ENCODE assay signal across 18 cellular contexts in the genomic region with DNA sequence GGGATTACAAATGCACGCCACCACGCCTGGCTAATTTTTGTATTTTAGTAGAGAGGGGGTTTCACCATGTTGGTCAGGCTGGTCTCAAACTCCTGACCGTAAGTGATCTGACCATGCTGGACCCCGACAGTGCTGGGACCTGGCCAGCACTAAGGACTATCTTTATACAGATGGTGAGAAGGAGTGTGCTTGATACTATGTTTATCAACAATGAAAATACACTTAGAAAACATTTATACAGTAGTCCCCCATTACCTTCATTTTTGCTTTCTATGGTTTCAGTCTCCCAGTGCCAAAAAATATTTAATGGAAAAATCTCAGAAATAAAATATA.
DNase-seq lines count a peak whose midpoint lies in the region; ATAC-seq, FAIRE-seq and TF ChIP-seq lines count a peak whose summit lies in the region.
"Had no signal": no experiment of that assay in that cellular context is flagged by ENCODE, and none has a peak within 500 bp of the region (broad histone marks: within the 10 kb centered on the region; RNA-seq: fewer than 3 reads in every experiment).

No MANE protein-coding gene starts in this region.

- DNase-seq in OCI-LY7 (ENCODE audit: low spot score) (no peak), left lobe of liver (ENCODE audit: low spot score) (no peak), hippocampal formation (lab: John Stamatoyannopoulos, UW) (no peak), small intestine (no peak), amygdala (lab: John Stamatoyannopoulos, UW) (no peak)
- DNase-seq: BE2C; CD4-positive, alpha-beta T cell; CD8-positive, alpha-beta memory T cell; DMS 273 treated with DMSO at 0.1 percent for 48 hours; DMS79; GF-D8; H9 had no signal

- POLR2A ChIA-PET in OCI-LY7 (lab: Charles Lee) = no interaction called here

- H3K27ac ChIP-seq in DOHH2 (ENCODE audit: low read depth, low read length) = peak overlapping the region; percentile 100
- peak overlapping the region; percentile 48 for H3K27ac ChIP-seq in OCI-LY7 (ENCODE audit: low read depth, low read length, poor library complexity, severe bottlenecking)
- no peak overlapping the region for H3K27ac ChIP-seq in small intestine (ENCODE audit: low read depth in 1 of 2, low read length in 1 of 2)
- H3K27ac ChIP-seq: BLaER1 treated with 17β-estradiol and CSF1 and Interleukin-3, amounts not matched to agents 10 nM and 100 nM had no signal

- peak; percentile 44 for ATAC-seq in left lobe of liver
- ATAC-seq: GM23338, HCT116 had no signal

- no peaks in the 10 kb centered on the region for H3K9me3 ChIP-seq in DOHH2 (ENCODE audit: control insufficient read depth, insufficient read depth, low read length)
- no peaks in the 10 kb centered on the region for H3K9me3 ChIP-seq in OCI-LY7 (ENCODE audit: low read length)
- H3K9me3 ChIP-seq in small intestine (ENCODE audit: control insufficient read depth, low read depth) = no peaks in the 10 kb centered on the region
- H3K9me3 ChIP-seq: BE2C; BLaER1 treated with 17β-estradiol and CSF1 and Interleukin-3, amounts not matched to agents 10 nM and 100 nM had no signal

- FAIRE-seq in small intestine (lab: Jason Lieb, UNC) = no peak
- FAIRE-seq: D721Med, GM12891 had no signal

- H3K4me3 ChIP-seq in DOHH2 (ENCODE audit: low read length) = peak overlapping the region; percentile 50
- no peak overlapping the region for H3K4me3 ChIP-seq in OCI-LY7 (ENCODE audit: low read depth, low read length, poor library complexity, severe bottlenecking)
- no peak overlapping the region for H3K4me3 ChIP-seq in small intestine (ENCODE audit: low read depth in 1 of 2, low read length in 2 of 2)
- H3K4me3 ChIP-seq: BLaER1 treated with 17β-estradiol and CSF1 and Interleukin-3, amounts not matched to agents 10 nM and 100 nM; GM23338 had no signal

- intact Hi-C loops in OCI-LY7 (cut with micrococcal nuclease; ENCODE audit: unreplicated experiment) = loop anchor here (10.0 kb wide), 1 partner anchor 106 kb away; no protein-coding TSS in a partner anchor

- H3F3A ChIP-seq in DOHH2 (ENCODE audit: control insufficient read depth, insufficient read depth) = peaks cover 33% of the 10 kb centered on the region

- H3K79me2 ChIP-seq in DOHH2 (ENCODE audit: control insufficient read depth, low read length) = peaks cover 35% of the 10 kb centered on the region
- H3K79me2 ChIP-seq in OCI-LY7 (ENCODE audit: insufficient read depth, low read depth, low read length) = peaks cover 7% of the 10 kb centered on the region; the same call in 1 of the 2 replicates

- H3K4me1 ChIP-seq in DOHH2 (ENCODE audit: control insufficient read depth, low read length) (peaks cover 90% of the 10 kb centered on the region), OCI-LY7 (ENCODE audit: insufficient read depth, low read length, poor library complexity, severe bottlenecking) (peaks cover 66% of the 10 kb centered on the region), small intestine (ENCODE audit: control insufficient read depth in 2 of 2, insufficient read depth in 1 of 2, low read depth in 1 of 2, low read length in 1 of 2) (no peaks in the 10 kb centered on the region)
- H3K4me1 ChIP-seq: BE2C; BLaER1 treated with 17β-estradiol and CSF1 and Interleukin-3, amounts not matched to agents 10 nM and 100 nM had no signal

- CTCF ChIA-PET in OCI-LY7 (lab: Charles Lee; ENCODE audit: unreplicated experiment) = interaction anchor here (1.0 kb wide), 1 partner anchor 74 kb away, joined by 3 read pairs; no protein-coding TSS in a partner anchor

- H4K20me1 ChIP-seq in DOHH2 (ENCODE audit: control insufficient read depth, insufficient read depth, low read depth, low read length) (no peaks in the 10 kb centered on the region), OCI-LY7 (ENCODE audit: insufficient read depth, low read length) (no peaks in the 10 kb centered on the region)
- H4K20me1 ChIP-seq: BLaER1 treated with 17β-estradiol and CSF1 and Interleukin-3, amounts not matched to agents 10 nM and 100 nM had no signal

- no peaks in the 10 kb centered on the region for H3K9me2 ChIP-seq in DOHH2 (replicated peaks; ENCODE audit: control insufficient read depth, low read length)
- no peaks in the 10 kb centered on the region for H3K9me2 ChIP-seq in OCI-LY7 (ENCODE audit: insufficient read depth, low read length)

- no peak for TF ChIP-seq CTCF in DOHH2 (IDR thresholded peaks at IDR 0.05; ENCODE audit: low read depth, low read length, poor library complexity, severe bottlenecking)
- TF ChIP-seq CTCF in OCI-LY7 (conservative IDR thresholded peaks at IDR 0.05; ENCODE audit: low read length) = no peak

- no peaks in the 10 kb centered on the region for H3K27me3 ChIP-seq in DOHH2 (ENCODE audit: control insufficient read depth, low read length)
- H3K27me3 ChIP-seq in small intestine (ENCODE audit: control insufficient read depth in 2 of 2, insufficient read depth in 2 of 2, low read length in 2 of 2) = no peaks in the 10 kb centered on the region
- H3K27me3 ChIP-seq: BE2C; BLaER1 treated with 17β-estradiol and CSF1 and Interleukin-3, amounts not matched to agents 10 nM and 100 nM had no signal

- peak overlapping the region; percentile 56 for H3K4me2 ChIP-seq in DOHH2 (ENCODE audit: low read length)
- peak overlapping the region; percentile 26; the same call in 1 of the 2 replicates for H3K4me2 ChIP-seq in OCI-LY7 (ENCODE audit: low read length)
- H3K4me2 ChIP-seq: BLaER1 treated with 17β-estradiol and CSF1 and Interleukin-3, amounts not matched to agents 10 nM and 100 nM; GM23338 had no signal

- H3K36me3 ChIP-seq in DOHH2 (ENCODE audit: control insufficient read depth, low read length) (peaks cover 33% of the 10 kb centered on the region), OCI-LY7 (ENCODE audit: insufficient read depth, low read length) (peaks cover 49% of the 10 kb centered on the region), small intestine (ENCODE audit: control insufficient read depth in 2 of 2, insufficient read depth in 2 of 2, low read length in 2 of 2) (no peaks in the 10 kb centered on the region)
- H3K36me3 ChIP-seq: BE2C; BLaER1 treated with 17β-estradiol and CSF1 and Interleukin-3, amounts not matched to agents 10 nM and 100 nM had no signal

- BruUV-seq in OCI-LY7 (replicated peaks; lab: Mats Ljungman, UMichigan) = no TSS peak

- WGBS in small intestine, 3 donors = 87 to 98% methylated on average over 4 of the region's 4 CpGs; no CpG with 5 or more reads in 1 of the 3 donors

- no peak overlapping the region for H2AFZ ChIP-seq in OCI-LY7 (ENCODE audit: low read length)
- H2AFZ ChIP-seq: GM23338 had no signal

Comparison
In these comparisons a context has a peak if more than half of its experiments do, and no peak if none do; other contexts are left out.
1. H3K27ac ChIP-seq: peak in DOHH2 (single experiment) and OCI-LY7 (single experiment); none in small intestine (0 of 2).